Comparison of ENCODE assay signal across 1 cellular context in the genomic region with DNA sequence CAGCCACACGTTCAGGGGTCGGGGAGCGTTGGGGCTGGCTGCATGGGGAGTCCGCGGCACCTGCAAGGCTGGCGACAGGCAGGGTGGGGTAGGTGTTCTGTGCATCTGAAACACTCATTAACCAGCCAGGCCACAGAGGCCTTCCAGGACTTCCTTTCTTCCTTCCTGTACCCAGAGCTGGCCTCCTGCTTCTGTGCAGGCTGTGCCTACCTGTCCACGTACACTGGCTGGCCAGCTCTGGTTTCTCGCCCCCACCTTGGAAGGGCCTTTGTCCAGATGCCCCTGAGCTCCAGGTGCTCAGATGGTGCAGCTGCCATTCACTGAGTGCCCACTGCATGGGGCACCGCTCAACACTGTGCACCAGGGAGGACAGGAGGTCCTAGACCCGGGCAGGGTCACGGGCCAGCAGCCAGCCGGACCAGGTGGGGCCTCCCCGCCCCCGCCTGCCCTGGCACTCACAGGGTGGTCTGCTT.
TF ChIP-seq lines count a peak whose summit lies in the region.

No MANE protein-coding gene starts in this region.

TF ChIP-seq in IMR-90, 13 proteins besides CTCF, POLR2A, EP300 and RAD21:
- TF ChIP-seq MXI1 (IDR thresholded peaks at IDR 0.05; ENCODE audit: borderline replicate concordance, low read depth, low read length) (no peak), FOS (IDR thresholded peaks at IDR 0.05; ENCODE audit: low read depth, low read length) (no peak), CEBPB (IDR thresholded peaks at IDR 0.05; ENCODE audit: low read depth, low read length) (no peak), MAZ (IDR thresholded peaks at IDR 0.05; ENCODE audit: borderline replicate concordance, low read depth, low read length) (no peak), RCOR1 (IDR thresholded peaks at IDR 0.05; ENCODE audit: insufficient replicate concordance, low read length) (no peak), NFE2L2 (IDR thresholded peaks at IDR 0.05; ENCODE audit: low read depth, low read length) (no peak), RFX5 (IDR thresholded peaks at IDR 0.05; ENCODE audit: low read depth, low read length) (no peak), CHD1 (IDR thresholded peaks at IDR 0.05; ENCODE audit: low read depth, low read length) (no peak), MAFK (IDR thresholded peaks at IDR 0.05; ENCODE audit: low read depth, low read length) (no peak), BHLHE40 (IDR thresholded peaks at IDR 0.05; ENCODE audit: low read depth, low read length) (no peak), SMC3 (IDR thresholded peaks at IDR 0.05; ENCODE audit: low read depth, low read length) (no peak)
- TF ChIP-seq, protein P1, sequence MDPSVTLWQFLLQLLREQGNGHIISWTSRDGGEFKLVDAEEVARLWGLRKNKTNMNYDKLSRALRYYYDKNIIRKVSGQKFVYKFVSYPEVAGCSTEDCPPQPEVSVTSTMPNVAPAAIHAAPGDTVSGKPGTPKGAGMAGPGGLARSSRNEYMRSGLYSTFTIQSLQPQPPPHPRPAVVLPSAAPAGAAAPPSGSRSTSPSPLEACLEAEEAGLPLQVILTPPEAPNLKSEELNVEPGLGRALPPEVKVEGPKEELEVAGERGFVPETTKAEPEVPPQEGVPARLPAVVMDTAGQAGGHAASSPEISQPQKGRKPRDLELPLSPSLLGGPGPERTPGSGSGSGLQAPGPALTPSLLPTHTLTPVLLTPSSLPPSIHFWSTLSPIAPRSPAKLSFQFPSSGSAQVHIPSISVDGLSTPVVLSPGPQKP (IDR thresholded peaks at IDR 0.05; ENCODE audit: borderline replicate concordance, low read depth, low read length): no peak
- TF ChIP-seq, protein P2, sequence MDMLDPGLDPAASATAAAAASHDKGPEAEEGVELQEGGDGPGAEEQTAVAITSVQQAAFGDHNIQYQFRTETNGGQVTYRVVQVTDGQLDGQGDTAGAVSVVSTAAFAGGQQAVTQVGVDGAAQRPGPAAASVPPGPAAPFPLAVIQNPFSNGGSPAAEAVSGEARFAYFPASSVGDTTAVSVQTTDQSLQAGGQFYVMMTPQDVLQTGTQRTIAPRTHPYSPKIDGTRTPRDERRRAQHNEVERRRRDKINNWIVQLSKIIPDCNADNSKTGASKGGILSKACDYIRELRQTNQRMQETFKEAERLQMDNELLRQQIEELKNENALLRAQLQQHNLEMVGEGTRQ (IDR thresholded peaks at IDR 0.05; ENCODE audit: low read depth, low read length): no peak
